11 cellular contexts compared by ENCODE assay signal in genomic region chr2:85015653-85016360, GRCh38. TPM values are rescaled to one million over a fixed set of nuclear protein-coding genes. Genes with fewer than 3 reads are reported as not detected.
DNase-seq lines count a peak whose midpoint lies in the region; ATAC-seq and TF ChIP-seq lines count a peak whose summit lies in the region.
"Had no signal": no experiment of that assay in that cellular context is flagged by ENCODE, and none has a peak within 500 bp of the region (broad histone marks: within the 10 kb centered on the region; RNA-seq: fewer than 3 reads in every experiment).

No MANE protein-coding gene starts in this region.

- H3K36me3 Mint-ChIP-seq in T-helper 1 cell treated with Interleukin-12 subunit alpha and Interleukin-12 subunit beta and Interleukin-4 antibody, amounts not matched to agents 30 μg/mL and 1 μg/mL, for 36 hours (ENCODE audit: low read depth) = peaks cover 6% of the 10 kb centered on the region

- TF ChIP-seq CTCF in RWPE2 (IDR thresholded peaks at IDR 0.05; ENCODE audit: poor library complexity, severe bottlenecking) = no peak
- TF ChIP-seq CTCF in esophagus muscularis mucosa (IDR thresholded peaks at IDR 0.05) = peak in 1 of 3 experiments; percentile 28

- H3K4me2 ChIP-seq in skeletal muscle satellite cell (ENCODE audit: low read length) = peak overlapping the region; percentile 37

- ATAC-seq in RWPE2 (ENCODE audit: low read depth) (no peak), GM21717 (IDR thresholded peaks at IDR 0.05; ENCODE audit: unreplicated experiment) (no peak)
- ATAC-seq: K562 had no signal

- intact Hi-C loops in esophagus muscularis mucosa (cut with DNase I) = no loop called here

- no peak for DNase-seq in T-helper 1 cell
- no peak for DNase-seq in RWPE2 (ENCODE audit: low spot score)
- DNase-seq in esophagus muscularis mucosa (ENCODE audit: extremely low spot score) = no peak
- DNase-seq in SIG-M5 treated with dmso at 0.1 percent for 504 hours (lab: John Stamatoyannopoulos, UW; ENCODE audit: unreplicated experiment) = no peak
- no peak for DNase-seq in NCI-H1436 (lab: John Stamatoyannopoulos, UW)
- DNase-seq: left ventricle myocardium superior; NK-92 treated with Interleukin-12 subunit alpha and Interleukin-12 subunit beta, amount 100 ng/mL, for 24 hours had no signal

- H3K27ac Mint-ChIP-seq in T-helper 1 cell treated with Interleukin-12 subunit alpha and Interleukin-12 subunit beta and Interleukin-4 antibody, amounts not matched to agents 30 μg/mL and 1 μg/mL, for 36 hours = peak overlapping the region; percentile 52

- TF ChIP-seq POLR2A in esophagus muscularis mucosa (IDR thresholded peaks at IDR 0.05; ENCODE audit: low read depth) = no peak

- H3K27me3 Mint-ChIP-seq in T-helper 1 cell treated with Interleukin-12 subunit alpha and Interleukin-12 subunit beta and Interleukin-4 antibody, amounts not matched to agents 30 μg/mL and 1 μg/mL, for 36 hours (ENCODE audit: low read depth) = no peaks in the 10 kb centered on the region

- peaks cover 46% of the 10 kb centered on the region for H3K4me1 Mint-ChIP-seq in T-helper 1 cell treated with Interleukin-12 subunit alpha and Interleukin-12 subunit beta and Interleukin-4 antibody, amounts not matched to agents 30 μg/mL and 1 μg/mL, for 36 hours (ENCODE audit: low read depth)

- H3K36me3 ChIP-seq in RWPE2 (ENCODE audit: low read depth) = peaks cover 21% of the 10 kb centered on the region
- no peaks in the 10 kb centered on the region for H3K36me3 ChIP-seq in esophagus muscularis mucosa
- peaks cover 6% of the 10 kb centered on the region for H3K36me3 ChIP-seq in skeletal muscle satellite cell (ENCODE audit: insufficient read depth, low read length)

- H3K9ac ChIP-seq in skeletal muscle satellite cell (ENCODE audit: low read depth, low read length) = no peak overlapping the region

- H3K27ac ChIP-seq in RWPE2 (ENCODE audit: poor library complexity, severe bottlenecking) (peak overlapping the region; percentile 58), esophagus muscularis mucosa (replicated peaks in 1 of 4) (peak overlapping the region; percentile 25 to 64 (median 32))

- no peaks in the 10 kb centered on the region for H3K9me3 Mint-ChIP-seq in T-helper 1 cell treated with Interleukin-12 subunit alpha and Interleukin-12 subunit beta and Interleukin-4 antibody, amounts not matched to agents 30 μg/mL and 1 μg/mL, for 36 hours

- 33% methylated on average over 7 of the region's 7 CpGs for WGBS in esophagus muscularis mucosa

- H3K9me3 ChIP-seq in RWPE2 (ENCODE audit: severe bottlenecking) = no peaks in the 10 kb centered on the region
- H3K9me3 ChIP-seq in esophagus muscularis mucosa = no peaks in the 10 kb centered on the region
- H3K9me3 ChIP-seq in skeletal muscle satellite cell (replicated peaks; ENCODE audit: low read length) = no peaks in the 10 kb centered on the region

- H3K4me1 ChIP-seq in RWPE2 (ENCODE audit: insufficient read depth, poor library complexity, severe bottlenecking) (peaks cover 45% of the 10 kb centered on the region), esophagus muscularis mucosa (peaks cover 44 to 86% (median 76%) of the 10 kb centered on the region in 4 donors), skeletal muscle satellite cell (ENCODE audit: control insufficient read depth, insufficient read depth, low read length) (peaks cover 44% of the 10 kb centered on the region)

- H3K4me3 Mint-ChIP-seq in T-helper 1 cell treated with Interleukin-12 subunit alpha and Interleukin-12 subunit beta and Interleukin-4 antibody, amounts not matched to agents 30 μg/mL and 1 μg/mL, for 36 hours = no peak overlapping the region

- H3K4me3 ChIP-seq in RWPE2 (ENCODE audit: severe bottlenecking) (no peak overlapping the region), esophagus muscularis mucosa (no peak overlapping the region), skeletal muscle satellite cell (ENCODE audit: low read length) (no peak overlapping the region)
- H3K4me3 ChIP-seq: K562 had no signal

- H3K27me3 ChIP-seq in RWPE2 (ENCODE audit: insufficient read depth, poor library complexity, severe bottlenecking) = no peaks in the 10 kb centered on the region
- H3K27me3 ChIP-seq in esophagus muscularis mucosa = no peaks in the 10 kb centered on the region
- H3K27me3 ChIP-seq in skeletal muscle satellite cell (ENCODE audit: control insufficient read depth, insufficient read depth, low read length) = no peaks in the 10 kb centered on the region

- no peak for TF ChIP-seq EP300 in esophagus muscularis mucosa (IDR thresholded peaks at IDR 0.05)

RNA-seq across cellular contexts. Expression of gene KCMF1, which starts 44.8 kb away (rescaled TPM):
- 10 to 100 TPM; 48.0 to 73.1 (median 65.4) TPM for total RNA-seq in esophagus muscularis mucosa
- 46.3 and 52.2 TPM in 2 replicates for total RNA-seq in skeletal muscle satellite cell (2012; rRNA removed)
